Comparison of ENCODE assay signal across 39 cellular contexts in genomic region chr4:69930768-69931167, GRCh38. TPM values are rescaled to one million over a fixed set of nuclear protein-coding genes. Genes with fewer than 3 reads are reported as not detected.
"Had no signal": no experiment of that assay in that cellular context is flagged by ENCODE, and none has a peak within 500 bp of the region (broad histone marks: within the 10 kb centered on the region; RNA-seq: fewer than 3 reads in every experiment).

CSN1S1 (plus strand) TSS chr4:69931068; CDS start chr4:69932556, 1,488 bp downstream.

- H3K4me1 ChIP-seq: adrenal gland, ascending aorta, body of pancreas, breast epithelium had no signal

- FAIRE-seq: astrocyte, bronchial epithelial cell had no signal

- DNase-seq: activated effector memory CD4-positive, alpha-beta T cell treated with anti-CD3 and anti-CD28 coated beads, Interleukin-2, amount 50 U/mL, for 16 hours; activated effector memory CD4-positive, alpha-beta T cell treated with Interleukin-2 at 50 U/mL for 16 hours; activated gamma-delta T cell; activated gamma-delta T cell treated with Interleukin-2 at 50 U/mL for 16 hours; activated naive CD4-positive, alpha-beta T cell; activated naive CD4-positive, alpha-beta T cell treated with anti-CD3 and anti-CD28 coated beads for 36 hours; activated naive CD4-positive, alpha-beta T cell treated with anti-CD3 and anti-CD28 coated beads, Interleukin-2, amount 10 ng/mL, durations not matched to agents 7 days and 5 days; activated naive CD4-positive, alpha-beta T cell treated with anti-CD3 and anti-CD28 coated beads, Interleukin-2, amount 50 U/mL, for 16 hours; activated naive CD4-positive, alpha-beta T cell treated with Interleukin-2 at 50 U/mL for 16 hours; activated naive CD8-positive, alpha-beta T cell treated with anti-CD3 and anti-CD28 coated beads for 36 hours; activated naive CD8-positive, alpha-beta T cell treated with anti-CD3 and anti-CD28 coated beads, Interleukin-2, amount 10 ng/mL, durations not matched to agents 7 days and 5 days; activated naive CD8-positive, alpha-beta T cell treated with anti-CD3 and anti-CD28 coated beads, Interleukin-2, amount 50 U/mL, for 24 hours; activated T-cell treated with anti-CD3 and anti-CD28 coated beads, Interleukin-2, amount 50 U/mL, for 1 hour; activated T-cell treated with anti-CD3 and anti-CD28 coated beads, Interleukin-2, amount 50 U/mL, for 24 hours; activated T-cell treated with anti-CD3 and anti-CD28 coated beads, Interleukin-2, amount 50 U/mL, for 4 hours; activated T-cell treated with anti-CD3 and anti-CD28 coated beads, Interleukin-2, amount 50 U/mL, for 48 hours; activated T-cell treated with anti-CD3 and anti-CD28 coated beads, Interleukin-2, amount 50 U/mL, for 72 hours; adrenal gland; amniotic stem cell; amygdala; anterior cingulate cortex; aorta; body of pancreas; brain microvascular endothelial cell; caudate nucleus; central memory CD4-positive, alpha-beta T cell; cerebellar nuclear complex had no signal

- H3K4me3 ChIP-seq: adrenal gland, ascending aorta, body of pancreas, breast epithelium, cardiac muscle cell had no signal

- H3K27me3 ChIP-seq: adrenal gland, ascending aorta, body of pancreas, brain microvascular endothelial cell, breast epithelium, cardiac muscle cell had no signal

- H3K27ac ChIP-seq: adrenal gland, ascending aorta, body of pancreas, brain microvascular endothelial cell, breast epithelium, cardiac muscle cell had no signal

- H3K36me3 ChIP-seq: adrenal gland, ascending aorta, brain microvascular endothelial cell, breast epithelium, cardiac muscle cell had no signal

RNA-seq across cellular contexts. Expression of gene CSN1S1, which starts in this region (rescaled TPM):
- total RNA-seq: activated naive CD4-positive, alpha-beta T cell treated with anti-CD3 and anti-CD28 coated beads for 36 hours; activated naive CD4-positive, alpha-beta T cell treated with anti-CD3 and anti-CD28 coated beads, Interleukin-2, amount 50 U/mL, for 72 hours; activated naive CD8-positive, alpha-beta T cell treated with anti-CD3 and anti-CD28 coated beads for 36 hours; activated naive CD8-positive, alpha-beta T cell treated with anti-CD3 and anti-CD28 coated beads, Interleukin-2, amount 10 ng/mL, durations not matched to agents 7 days and 5 days; activated T-cell treated with anti-CD3 and anti-CD28 coated beads, Interleukin-2, amount 50 U/mL, for 4 hours; activated T-cell treated with anti-CD3 and anti-CD28 coated beads, Interleukin-2, amount 50 U/mL, for 72 hours; activated T-helper 1 cell treated with anti-CD3 and anti-CD28 coated beads, Interleukin-12 subunit alpha, Interleukin-12 subunit beta, Interleukin-2, Interleukin-4 antibody, amounts not matched to agents 30 ng/mL and 10 ng/mL and 1 ng/mL, durations not matched to agents 14 hours and 24 hours and 36 hours; activated T-helper 17 cell treated with anti-CD3 and anti-CD28 coated beads, Interleukin-2, amount 50 U/mL, for 72 hours; activated T-helper 2 cell treated with anti-CD3 and anti-CD28 coated beads, Interferon-gamma antibody, Interleukin-2, Interleukin-4, amounts not matched to agents 10 μg/mL and 5 μg/mL and 100 μg/mL, durations not matched to agents 14 hours and 24 hours and 36 hours; adrenal gland; ascending aorta; astrocyte; bronchial epithelial cell; cardiac muscle cell; cardiac septum; cerebellum; chondrocyte had no signal
